Comparison of ENCODE assay signal across 8 cellular contexts in genomic region chr3:186614597-186615483, GRCh38. TPM values are rescaled to one million over a fixed set of nuclear protein-coding genes. Genes with fewer than 3 reads are reported as not detected.
DNase-seq lines count a peak whose midpoint lies in the region; ATAC-seq, FAIRE-seq and TF ChIP-seq lines count a peak whose summit lies in the region.

No MANE protein-coding gene starts in this region.

- H2AK5ac ChIP-seq in IMR-90 (ENCODE audit: low read depth, low read length): no peak overlapping the region

- H2BK5ac ChIP-seq in IMR-90 (ENCODE audit: low read depth, low read length, poor library complexity, severe bottlenecking): no peak overlapping the region

- H3K27me3 ChIP-seq in IMR-90 (ENCODE audit: control insufficient read depth, insufficient read depth, low read length) (peaks cover 18% of the 10 kb centered on the region; the same call in 1 of the 2 replicates), esophagus squamous epithelium (peaks cover 0 to 54% (median 0%) of the 10 kb centered on the region in 4 donors)

- DNase-seq in A549 (ENCODE audit: low read depth in 1 of 2, low spot score in 1 of 2): peak; percentile 71 to 76
- peak; percentile 66 for DNase-seq in IMR-90
- DNase-seq in OCI-M1 (lab: John Stamatoyannopoulos, UW): peak; percentile 72
- DNase-seq in activated T-cell treated with anti-CD3 and anti-CD28 coated beads for 24 hours (ENCODE audit: low read depth): peak; percentile 67
- DNase-seq in esophagus squamous epithelium (lab: John Stamatoyannopoulos, UW): no peak
- peak; percentile 58 for DNase-seq in natural killer cell
- DNase-seq in stimulated activated naive CD4-positive, alpha-beta T cell (lab: John Stamatoyannopoulos, UW): peak; percentile 47 to 82 (median 59)

- peaks cover 41 to 58% of the 10 kb centered on the region in 2 donors for H3K27me3 Mint-ChIP-seq in natural killer cell (ENCODE audit: low read depth in 2 of 2)

- no TSS peak for BruUV-seq in IMR-90 (replicated peaks; lab: Mats Ljungman, UMichigan)

- H3K36me3 ChIP-seq in IMR-90 (ENCODE audit: control insufficient read depth, insufficient read depth, low read length) (no peaks in the 10 kb centered on the region), esophagus squamous epithelium (no peaks in the 10 kb centered on the region)

- TF ChIP-seq RAD21 in A549 (conservative IDR thresholded peaks at IDR 0.05 in 1 of 2, IDR thresholded peaks at IDR 0.05 in 1 of 2) (peak; percentile 55 to 70), IMR-90 (IDR thresholded peaks at IDR 0.05; ENCODE audit: low read length) (peak; percentile 72)

- H2AFZ ChIP-seq in IMR-90 (replicated peaks; ENCODE audit: low read length, poor library complexity): peak overlapping the region; percentile 56

- no peak overlapping the region for H3K14ac ChIP-seq in IMR-90 (replicated peaks; ENCODE audit: low read depth, low read length)

- H3K4me3 Mint-ChIP-seq in natural killer cell: no peak overlapping the region

- CTCF ChIA-PET in A549 (lab: Yijun Ruan, JAX): interaction anchor here (0.7 to 5.5 kb wide), 46 partner anchors 8 to 671 kb away, joined by 3 to 62 read pairs (median 4); partner anchors contain the start of genes DNAJB11, FETUB and TBCCD1
- CTCF ChIA-PET in IMR-90 (lab: Yijun Ruan, JAX): interaction anchor here (0.6 to 3.8 kb wide), 13 partner anchors 14 to 387 kb away, joined by 3 to 28 read pairs (median 3); no protein-coding TSS in a partner anchor

- no peak overlapping the region for H3K56ac ChIP-seq in IMR-90 (ENCODE audit: extremely low read depth, insufficient read depth, low read length)

- H2BK20ac ChIP-seq in IMR-90 (ENCODE audit: low read depth, low read length): no peak overlapping the region

- in situ Hi-C loops in IMR-90 (cut with MboI; ENCODE audit: low sequenced_read_pairs): loop anchor here (5.0 kb wide), 1 partner anchor 207 kb away; no protein-coding TSS in a partner anchor

- intact Hi-C loops in IMR-90 (cut with micrococcal nuclease): loop anchor here (1.0 to 5.0 kb wide), 5 partner anchors 169 to 633 kb away; no protein-coding TSS in a partner anchor
- intact Hi-C loops in esophagus squamous epithelium (cut with DNase I): loop anchor here (5.0 kb wide), 1 partner anchor 202 kb away; no protein-coding TSS in a partner anchor
- intact Hi-C loops in natural killer cell (cut with micrococcal nuclease): loop anchor here (1.0 to 5.0 kb wide), 3 partner anchors 206 to 552 kb away; no protein-coding TSS in a partner anchor

- H2AK9ac ChIP-seq in IMR-90 (replicated peaks; ENCODE audit: low read depth, low read length, poor library complexity): no peak overlapping the region

- no peak overlapping the region for H2BK120ac ChIP-seq in IMR-90 (ENCODE audit: low read depth, low read length)

- no peak overlapping the region for H3K4ac ChIP-seq in IMR-90 (ENCODE audit: low read depth, low read length)

- H3K23ac ChIP-seq in IMR-90 (ENCODE audit: low read depth, low read length): no peak overlapping the region

- H3K9me1 ChIP-seq in IMR-90 (ENCODE audit: insufficient read depth, low read length): no peaks in the 10 kb centered on the region

- H3K4me2 ChIP-seq in A549 (no peak overlapping the region), IMR-90 (ENCODE audit: low read depth, low read length) (no peak overlapping the region)

- WGBS in A549 (ENCODE audit: missing lambda C conversion rate): 34% methylated on average over 14 of the region's 16 CpGs
- 100% methylated on average over 1 of the region's 16 CpGs; no CpG with 5 or more reads in 1 of the 2 experiments for WGBS in IMR-90 (ENCODE audit: extremely low coverage in 2 of 2, insufficient read length in 1 of 2), 2 experiments
- 29 to 36% methylated on average over 16 of the region's 16 CpGs for WGBS in esophagus squamous epithelium, 2 donors

- POLR2A ChIA-PET in A549 (lab: Yijun Ruan, JAX) (interaction anchor here (0.6 kb wide), 2 partner anchors 168 to 169 kb away, joined by 3 read pairs; partner anchors contain the start of gene EIF4A2), IMR-90 (lab: Charles Lee; ENCODE audit: unreplicated experiment) (no interaction called here)

- H3K9me3 Mint-ChIP-seq in natural killer cell: no peaks in the 10 kb centered on the region

- TF ChIP-seq CTCF in A549 (IDR thresholded peaks at IDR 0.05): peak; percentile 71
- TF ChIP-seq CTCF in IMR-90 (conservative IDR thresholded peaks at IDR 0.05; ENCODE audit: low read depth, low read length): peak; percentile 91
- TF ChIP-seq CTCF in esophagus squamous epithelium (IDR thresholded peaks at IDR 0.05): peak; percentile 89 to 99 (median 96)
- peak; percentile 99 for TF ChIP-seq CTCF in natural killer cell (IDR thresholded peaks at IDR 0.05)

- no peak overlapping the region for H3K27ac Mint-ChIP-seq in natural killer cell

- H3K18ac ChIP-seq in IMR-90 (ENCODE audit: low read depth, low read length): no peak overlapping the region

- ATAC-seq in A549 (peak; percentile 67 to 77; a peak in 4 of 6 replicates), GM18505 (IDR thresholded peaks at IDR 0.05; ENCODE audit: unreplicated experiment) (peak; percentile 48), IMR-90 (ENCODE audit: low read depth) (peak; percentile 71), natural killer cell (peak; percentile 69 to 74 (median 70))

- no peak overlapping the region for H4K91ac ChIP-seq in IMR-90 (ENCODE audit: insufficient read depth, low read depth, low read length)

- H3K4me1 ChIP-seq in A549 (peaks cover 8% of the 10 kb centered on the region), IMR-90 (ENCODE audit: control insufficient read depth, insufficient read depth, low read length) (no peaks in the 10 kb centered on the region), esophagus squamous epithelium (peaks cover 3 to 27% (median 9%) of the 10 kb centered on the region in 3 donors)

- H3K9me3 ChIP-seq in A549 (no peaks in the 10 kb centered on the region), IMR-90 (ENCODE audit: control insufficient read depth, insufficient read depth, low read length) (no peaks in the 10 kb centered on the region), esophagus squamous epithelium (no peaks in the 10 kb centered on the region)

- H4K20me1 ChIP-seq in IMR-90 (ENCODE audit: insufficient read depth, low read length): no peaks in the 10 kb centered on the region

- H3K4me3 ChIP-seq in A549 (no peak overlapping the region), IMR-90 (ENCODE audit: insufficient read depth, low read depth, low read length) (no peak overlapping the region), esophagus squamous epithelium (no peak overlapping the region)

- TF ChIP-seq EP300 in A549 (IDR thresholded peaks at IDR 0.05): no peak

- peaks cover 13 to 18% of the 10 kb centered on the region in 2 donors for H3K4me1 Mint-ChIP-seq in natural killer cell

- H3K27ac ChIP-seq in A549 (peak overlapping the region in 1 of 2 experiments; percentile 53; a peak in 2 of 6 replicates), IMR-90 (ENCODE audit: insufficient read depth, low read length) (no peak overlapping the region), esophagus squamous epithelium (no peak overlapping the region)

- no peak for TF ChIP-seq POLR2A in A549 (IDR thresholded peaks at IDR 0.05; ENCODE audit: low read length)
- TF ChIP-seq POLR2A in GM18505 (IDR thresholded peaks at IDR 0.05; ENCODE audit: borderline replicate concordance, extremely low read depth, insufficient read depth, insufficient read length): no peak
- no peak for TF ChIP-seq POLR2A in IMR-90 (IDR thresholded peaks at IDR 0.05; ENCODE audit: low read depth, low read length)
- TF ChIP-seq POLR2A in esophagus squamous epithelium (IDR thresholded peaks at IDR 0.05): no peak

- no peak overlapping the region for H4K5ac ChIP-seq in IMR-90 (ENCODE audit: low read depth, low read length)

- H3K79me1 ChIP-seq in IMR-90 (ENCODE audit: low read depth in 1 of 2, low read length in 2 of 2): no peaks in the 10 kb centered on the region

- no peak overlapping the region for H2BK15ac ChIP-seq in IMR-90 (ENCODE audit: low read depth, low read length)

- dilution Hi-C loops in IMR-90 (cut with HindIII; ENCODE audit: low sequenced_read_pairs, unreplicated experiment): no loop called here

- H4K8ac ChIP-seq in IMR-90 (ENCODE audit: low read depth in 2 of 2, low read length in 2 of 2): no peak overlapping the region

- H3K9ac ChIP-seq in IMR-90 (ENCODE audit: low read depth, low read length): no peak overlapping the region

- FAIRE-seq in A549 (lab: Jason Lieb, UNC): no peak

- no peaks in the 10 kb centered on the region for H3K36me3 Mint-ChIP-seq in natural killer cell

RNA-seq across cellular contexts. Expression of gene AHSG, which starts 2.0 kb away (rescaled TPM):
- 0.42 and 0.49 TPM in 2 replicates for polyA plus RNA-seq in A549 (2011; rRNA removed)
- 0.08 and 0.12 TPM in 2 replicates for polyA plus RNA-seq in A549 (2012; cell fraction: cytosol; rRNA removed)
- polyA plus RNA-seq in A549 (2012; cell fraction: nucleus; rRNA removed): 0.04 and 0.07 TPM in 2 replicates
- 0.05 to 0.08 TPM in 2 of 3 replicates, not detected in the other for polyA plus RNA-seq in A549 (2017; fragmentation: RNase III; extraction: RNeasy Plus Mini Kit Qiagen cat#74134 plus additional on column Dnase treatment)
- 0.33 and 0.44 TPM in 2 replicates for polyA minus RNA-seq in A549 (2011; rRNA and poly(A)+ RNA removed)
- not detected in 2 replicates for total RNA-seq in IMR-90 (2012; rRNA removed)
- not detected in 2 replicates for polyA plus RNA-seq in IMR-90 (2012; rRNA removed)
- 0.04 TPM in 2 replicates for polyA plus RNA-seq in IMR-90 (2012; cell fraction: cytosol; rRNA removed)
- 0.05 TPM in 1 of 2 replicates, not detected in the other for polyA plus RNA-seq in IMR-90 (2012; cell fraction: nucleus; rRNA removed; ENCODE audit: low replicate concordance)
- not detected for total RNA-seq in esophagus squamous epithelium
- not detected for total RNA-seq in natural killer cell

RNA-seq across cellular contexts. Expression of gene FETUB, which starts 25.4 kb away (rescaled TPM):
- polyA plus RNA-seq in A549 (2011; rRNA removed) (0.10 and 0.20 TPM in 2 replicates), A549 (2017; fragmentation: RNase III; extraction: RNeasy Plus Mini Kit Qiagen cat#74134 plus additional on column Dnase treatment) (0.06 to 0.14 TPM in 2 of 3 replicates, not detected in the other), IMR-90 (2012; rRNA removed) (not detected in 2 replicates)
- polyA plus RNA-seq in A549 (2012; cell fraction: cytosol; rRNA removed): not detected in 2 replicates
- polyA plus RNA-seq in A549 (2012; cell fraction: nucleus; rRNA removed): not detected in 2 replicates
- not detected in 2 replicates for polyA minus RNA-seq in A549 (2011; rRNA and poly(A)+ RNA removed)
- total RNA-seq in IMR-90 (2012; rRNA removed) (not detected in 2 replicates), esophagus squamous epithelium (10 to 100 TPM in 1 of 4 donors, 1 to 10 TPM in 1, under 1 TPM in 2; 0.26 to 23.3 (median 5.0) TPM), natural killer cell (not detected)
- 0.03 TPM in 1 of 2 replicates, not detected in the other for polyA plus RNA-seq in IMR-90 (2012; cell fraction: cytosol; rRNA removed)
- not detected in 2 replicates for polyA plus RNA-seq in IMR-90 (2012; cell fraction: nucleus; rRNA removed; ENCODE audit: low replicate concordance)

RNA-seq across cellular contexts. Expression of gene DNAJB11, which starts 44.3 kb away (rescaled TPM):
- polyA plus RNA-seq in A549 (2011; rRNA removed) (36.0 and 61.9 TPM in 2 replicates), A549 (2017; fragmentation: RNase III; extraction: RNeasy Plus Mini Kit Qiagen cat#74134 plus additional on column Dnase treatment) (51.7 to 55.2 TPM (median 54.9 TPM) in 3 replicates), IMR-90 (2012; rRNA removed) (42.4 and 48.6 TPM in 2 replicates)
- polyA plus RNA-seq in A549 (2012; cell fraction: cytosol; rRNA removed): 18.8 and 22.0 TPM in 2 replicates
- polyA plus RNA-seq in A549 (2012; cell fraction: nucleus; rRNA removed): 10.9 and 19.6 TPM in 2 replicates
- 9.7 and 10.8 TPM in 2 replicates for polyA minus RNA-seq in A549 (2011; rRNA and poly(A)+ RNA removed)
- total RNA-seq in IMR-90 (2012; rRNA removed) (27.4 and 62.8 TPM in 2 replicates), esophagus squamous epithelium (10 to 100 TPM; 39.5 to 65.3 (median 47.3) TPM), natural killer cell (100 to 1,000 TPM in 2 of 3 donors, 10 to 100 TPM in 1; 85.9 to 112 (median 111) TPM)
- 16.5 and 35.2 TPM in 2 replicates for polyA plus RNA-seq in IMR-90 (2012; cell fraction: cytosol; rRNA removed)
- 9.1 and 32.7 TPM in 2 replicates for polyA plus RNA-seq in IMR-90 (2012; cell fraction: nucleus; rRNA removed; ENCODE audit: low replicate concordance)

RNA-seq across cellular contexts. Expression of gene TBCCD1, which starts 47.7 kb away (rescaled TPM):
- polyA plus RNA-seq in A549 (2011; rRNA removed): 11.4 and 13.5 TPM in 2 replicates
- 4.5 and 5.8 TPM in 2 replicates for polyA plus RNA-seq in A549 (2012; cell fraction: cytosol; rRNA removed)
- polyA plus RNA-seq in A549 (2012; cell fraction: nucleus; rRNA removed): 3.5 and 6.0 TPM in 2 replicates
- 5.7 to 5.8 TPM (median 5.8 TPM) in 3 replicates for polyA plus RNA-seq in A549 (2017; fragmentation: RNase III; extraction: RNeasy Plus Mini Kit Qiagen cat#74134 plus additional on column Dnase treatment)
- 10.6 and 12.2 TPM in 2 replicates for polyA minus RNA-seq in A549 (2011; rRNA and poly(A)+ RNA removed)
- total RNA-seq in IMR-90 (2012; rRNA removed): 17.8 and 19.7 TPM in 2 replicates
- polyA plus RNA-seq in IMR-90 (2012; rRNA removed): 6.5 and 7.9 TPM in 2 replicates
- 3.5 and 3.7 TPM in 2 replicates for polyA plus RNA-seq in IMR-90 (2012; cell fraction: cytosol; rRNA removed)
- 4.8 and 20.3 TPM in 2 replicates for polyA plus RNA-seq in IMR-90 (2012; cell fraction: nucleus; rRNA removed; ENCODE audit: low replicate concordance)
- total RNA-seq in esophagus squamous epithelium: 10 to 100 TPM in 1 of 4 donors, 1 to 10 TPM in 3; 6.9 to 10.5 (median 7.9) TPM
- 10 to 100 TPM; 16.8 to 23.0 (median 20.3) TPM for total RNA-seq in natural killer cell

RNA-seq across cellular contexts. Expression of gene HRG, which starts 51.0 kb away (rescaled TPM):
- 0.08 TPM in 1 of 2 replicates, not detected in the other for polyA plus RNA-seq in A549 (2011; rRNA removed)
- polyA plus RNA-seq in A549 (2012; cell fraction: cytosol; rRNA removed): not detected in 2 replicates
- not detected in 2 replicates for polyA plus RNA-seq in A549 (2012; cell fraction: nucleus; rRNA removed)
- polyA plus RNA-seq in A549 (2017; fragmentation: RNase III; extraction: RNeasy Plus Mini Kit Qiagen cat#74134 plus additional on column Dnase treatment): not detected in 3 replicates
- not detected in 2 replicates for polyA minus RNA-seq in A549 (2011; rRNA and poly(A)+ RNA removed)
- not detected in 2 replicates for total RNA-seq in IMR-90 (2012; rRNA removed)
- polyA plus RNA-seq in IMR-90 (2012; rRNA removed): not detected in 2 replicates
- polyA plus RNA-seq in IMR-90 (2012; cell fraction: cytosol; rRNA removed): not detected in 2 replicates
- not detected in 2 replicates for polyA plus RNA-seq in IMR-90 (2012; cell fraction: nucleus; rRNA removed; ENCODE audit: low replicate concordance)
- not detected for total RNA-seq in esophagus squamous epithelium
- total RNA-seq in natural killer cell: not detected
